ENCODE assay signal across 19 cellular contexts in the genomic region with DNA sequence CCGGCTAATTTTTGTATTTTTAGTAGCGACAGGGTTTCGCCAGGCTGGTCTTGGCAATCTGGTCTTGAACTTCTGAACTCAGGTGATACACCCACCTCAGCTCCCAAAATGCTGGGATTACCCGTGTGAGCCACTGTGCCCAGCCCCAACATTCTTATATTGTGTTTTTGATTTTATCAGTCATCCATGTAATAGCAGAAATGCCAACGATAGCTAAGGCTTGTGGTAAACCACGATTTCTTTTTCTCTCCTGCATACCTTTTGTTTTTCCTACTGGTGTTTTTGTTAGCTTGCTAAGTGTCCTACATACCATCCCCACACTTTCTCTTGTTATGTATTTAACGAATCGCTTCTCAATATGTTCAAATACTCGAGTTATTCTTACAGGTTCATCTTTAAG. TPM values are rescaled to one million over a fixed set of nuclear protein-coding genes. Genes with fewer than 3 reads are reported as not detected.
DNase-seq lines count a peak whose midpoint lies in the region; ATAC-seq and TF ChIP-seq lines count a peak whose summit lies in the region.
"Had no signal": no experiment of that assay in that cellular context is flagged by ENCODE, and none has a peak within 500 bp of the region (broad histone marks: within the 10 kb centered on the region; RNA-seq: fewer than 3 reads in every experiment).

No MANE protein-coding gene starts in this region.

- H3K9me2 ChIP-seq in Karpas-422 (replicated peaks; ENCODE audit: insufficient read depth, low read length) = no peaks in the 10 kb centered on the region

- H3T11ph ChIP-seq in H9 (ENCODE audit: low read length) = no peak overlapping the region

- no peak overlapping the region for H3K14ac ChIP-seq in H9 (ENCODE audit: insufficient read depth, low read length)

- H3K4ac ChIP-seq in H9 (ENCODE audit: low read depth, low read length) = no peak overlapping the region

- H3K4me3 Mint-ChIP-seq in H9 = no peak overlapping the region; a peak in 1 of 5 replicates
- no peak overlapping the region for H3K4me3 Mint-ChIP-seq in T-helper 17 cell
- H3K4me3 Mint-ChIP-seq: IgD-negative memory B cell had no signal

- H2BK5ac ChIP-seq in H9 (ENCODE audit: insufficient read length, low read length) = no peak overlapping the region

- TF ChIP-seq CTCF in H9 (conservative IDR thresholded peaks at IDR 0.05) = no peak

- H3K79me2 ChIP-seq in H9 (ENCODE audit: insufficient read depth, low read length) = peaks cover 15% of the 10 kb centered on the region
- H3K79me2 ChIP-seq in Karpas-422 (ENCODE audit: low read length) = no peaks in the 10 kb centered on the region

- DNase-seq in H9 (no peak), T-helper 17 cell (no peak), Karpas-422 (no peak), mesenteric fat pad (ENCODE audit: low spot score) (no peak)
- DNase-seq in stimulated activated naive CD4-positive, alpha-beta T cell (lab: John Stamatoyannopoulos, UW) = no peak
- DNase-seq: activated CD4-positive, alpha-beta T cell treated with anti-CD3 and anti-CD28 coated beads, Interleukin-2, amount 50 U/mL, for 1 hour; activated naive CD4-positive, alpha-beta T cell; BE2C; body of pancreas; left ventricle myocardium superior; NCI-H187; stimulated activated CD4-positive, alpha-beta T cell treated with anti-CD3 and anti-CD28 coated beads, Interleukin-1b, Interleukin-23, amount 100 ng/mL, for 48 hours; SW 1271 had no signal

- no peak overlapping the region for H2BK120ac ChIP-seq in H9 (ENCODE audit: low read depth, low read length, poor library complexity, severe bottlenecking)

- H3K79me1 ChIP-seq in H9 (ENCODE audit: insufficient read depth, low read depth, low read length, poor library complexity, severe bottlenecking) = no peaks in the 10 kb centered on the region

- H3K27me3 ChIP-seq in H9 (ENCODE audit: insufficient read depth, low read length) = no peaks in the 10 kb centered on the region
- H3K27me3 ChIP-seq in iPS-18a (ENCODE audit: control insufficient read depth, insufficient read depth, low read length) = no peaks in the 10 kb centered on the region
- H3K27me3 ChIP-seq in stomach smooth muscle (ENCODE audit: control insufficient read depth in 1 of 2, insufficient read depth in 2 of 2, low read length in 2 of 2) = no peaks in the 10 kb centered on the region
- 0 out of 2 replicates have a peak, but pooled peaks cover 2% of the 10 kb centered on the region for H3K27me3 ChIP-seq in Karpas-422 (ENCODE audit: low read length)
- H3K27me3 ChIP-seq: BE2C, body of pancreas, gastroesophageal sphincter had no signal

- H3K23me2 ChIP-seq in H9 (ENCODE audit: insufficient read length, low read depth, low read length, poor library complexity, severe bottlenecking) = no peaks in the 10 kb centered on the region

- ATAC-seq in T-helper 17 cell (no peak), HG03378 (IDR thresholded peaks at IDR 0.05; ENCODE audit: unreplicated experiment) (no peak)
- ATAC-seq: body of pancreas, gastroesophageal sphincter, left ventricle myocardium superior, sciatic nerve had no signal

- peaks cover 2 to 12% (median 7%) of the 10 kb centered on the region in 3 experiments; a peak in 4 of 7 replicates for H3K36me3 Mint-ChIP-seq in H9 (ENCODE audit: insufficient read depth in 1 of 3, low read depth in 3 of 3)
- peaks cover 3% of the 10 kb centered on the region for H3K36me3 Mint-ChIP-seq in T-helper 17 cell (ENCODE audit: low read depth)
- H3K36me3 Mint-ChIP-seq: IgD-negative memory B cell had no signal

- no peak overlapping the region for H2BK20ac ChIP-seq in H9 (ENCODE audit: low read depth, low read length, poor library complexity, severe bottlenecking)

- WGBS in H9 (ENCODE audit: extremely low coverage, insufficient read length, low lambda C conversion rate) = no CpG with 5 or more reads among the region's 9 CpGs

- no peak overlapping the region for H3K18ac ChIP-seq in H9 (ENCODE audit: insufficient read length, low read depth, low read length)

- peaks cover 19% of the 10 kb centered on the region; the same call in 1 of the 2 replicates for H3K4me1 ChIP-seq in H9 (ENCODE audit: insufficient read depth, low read length)
- peaks cover 40% of the 10 kb centered on the region for H3K4me1 ChIP-seq in iPS-18a (ENCODE audit: control insufficient read depth, low read depth, low read length)
- H3K4me1 ChIP-seq in stomach smooth muscle (ENCODE audit: control insufficient read depth, insufficient read depth, low read length) = peaks cover 45% of the 10 kb centered on the region
- no peaks in the 10 kb centered on the region for H3K4me1 ChIP-seq in Karpas-422 (ENCODE audit: low read length)
- H3K4me1 ChIP-seq: BE2C had no signal

- H3K27me3 Mint-ChIP-seq in H9 (ENCODE audit: low read depth) (no peaks in the 10 kb centered on the region), T-helper 17 cell (no peaks in the 10 kb centered on the region)
- H3K27me3 Mint-ChIP-seq: IgD-negative memory B cell had no signal

- no peak overlapping the region for H2BK12ac ChIP-seq in H9 (ENCODE audit: insufficient read length, low read depth, low read length)

- H2AK5ac ChIP-seq in H9 (ENCODE audit: insufficient read length, low read length) = no peak overlapping the region

- H3K27ac ChIP-seq in H9 (ENCODE audit: insufficient read length, low read depth, low read length) (peak overlapping the region; percentile 12), iPS-18a (ENCODE audit: low read length) (no peak overlapping the region), stomach smooth muscle (ENCODE audit: low read length) (peak overlapping the region; percentile 1), Karpas-422 (ENCODE audit: low read length) (no peak overlapping the region)
- H3K27ac ChIP-seq: body of pancreas had no signal

- no peak overlapping the region for H3K23ac ChIP-seq in H9 (ENCODE audit: insufficient read length, low read depth, low read length)

- H3K56ac ChIP-seq in H9 (ENCODE audit: insufficient read length, low read depth, low read length) = no peak overlapping the region

- H3K36me3 ChIP-seq in iPS-18a (ENCODE audit: control insufficient read depth, low read depth, low read length) (no peaks in the 10 kb centered on the region), stomach smooth muscle (ENCODE audit: control insufficient read depth in 2 of 2, insufficient read depth in 2 of 2, low read length in 2 of 2) (no peaks in the 10 kb centered on the region), Karpas-422 (ENCODE audit: insufficient read depth, low read length) (no peaks in the 10 kb centered on the region)
- H3K36me3 ChIP-seq: BE2C, gastroesophageal sphincter had no signal

- no peak overlapping the region for H4K5ac ChIP-seq in H9 (ENCODE audit: insufficient read length, low read depth, low read length)

- H3K27ac Mint-ChIP-seq in H9 (peak overlapping the region; percentile 45 to 80 (median 74); a peak in 6 of 7 replicates), T-helper 17 cell (peak overlapping the region; percentile 88)
- H3K27ac Mint-ChIP-seq: IgD-negative memory B cell had no signal

- H4K20me1 ChIP-seq in H9 (ENCODE audit: control insufficient read depth, insufficient read depth, insufficient read length) (no peaks in the 10 kb centered on the region), Karpas-422 (ENCODE audit: insufficient read depth, low read depth, low read length) (no peaks in the 10 kb centered on the region)

- H3K4me1 Mint-ChIP-seq in H9 (peaks cover 62 to 76% of the 10 kb centered on the region in 2 experiments), T-helper 17 cell (peaks cover 54% of the 10 kb centered on the region)

- H2BK15ac ChIP-seq in H9 (ENCODE audit: low read depth, low read length) = no peak overlapping the region

- no peak overlapping the region for H4K8ac ChIP-seq in H9 (replicated peaks; ENCODE audit: insufficient read length, low read depth, low read length)

- H3K4me2 ChIP-seq in H9 (ENCODE audit: insufficient read depth, insufficient read length, low read length) (peak overlapping the region; percentile 14), Karpas-422 (ENCODE audit: low read depth, low read length, poor library complexity, severe bottlenecking) (no peak overlapping the region)

- H3K9me3 Mint-ChIP-seq in H9 = no peaks in the 10 kb centered on the region
- H3K9me3 Mint-ChIP-seq: IgD-negative memory B cell had no signal

- H3K9ac ChIP-seq in H9 (ENCODE audit: extremely low read depth, insufficient read length, low read length) = no peak overlapping the region
- no peak overlapping the region for H3K9ac ChIP-seq in iPS-18a (ENCODE audit: low read length)
- H3K9ac ChIP-seq in stomach smooth muscle (ENCODE audit: low read length in 2 of 2) = no peak overlapping the region
- no peak overlapping the region for H3K9ac ChIP-seq in Karpas-422 (ENCODE audit: low read length)

- H3K9me3 ChIP-seq in H9 (ENCODE audit: control insufficient read depth, low read depth, low read length) (no peaks in the 10 kb centered on the region), T-helper 17 cell (ENCODE audit: control insufficient read depth, low read length, poor library complexity, severe bottlenecking) (no peaks in the 10 kb centered on the region), iPS-18a (ENCODE audit: control insufficient read depth, low read depth, low read length) (no peaks in the 10 kb centered on the region), stomach smooth muscle (ENCODE audit: control insufficient read depth in 2 of 2, low read length in 2 of 2) (no peaks in the 10 kb centered on the region), Karpas-422 (ENCODE audit: low read length) (no peaks in the 10 kb centered on the region)
- H3K9me3 ChIP-seq: BE2C, body of pancreas, gastroesophageal sphincter had no signal

- H2AFZ ChIP-seq in H9 (ENCODE audit: low read length) (no peak overlapping the region), Karpas-422 (ENCODE audit: low read length) (no peak overlapping the region)

- peak overlapping the region; percentile 15 for H3K4me3 ChIP-seq in iPS-18a (ENCODE audit: low read length)
- H3K4me3 ChIP-seq in stomach smooth muscle (ENCODE audit: low read length in 2 of 2) = no peak overlapping the region
- H3K4me3 ChIP-seq in Karpas-422 (ENCODE audit: low read length) = no peak overlapping the region
- H3K4me3 ChIP-seq: body of pancreas, gastroesophageal sphincter had no signal

- H4K91ac ChIP-seq in H9 (ENCODE audit: insufficient read length, low read depth, low read length) = no peak overlapping the region

RNA-seq across cellular contexts. Expression of a gene that starts 12.1 kb away (rescaled TPM):
- total RNA-seq in H9 (2021) (128 and 131 TPM in 2 replicates), T-helper 17 cell (10 to 100 TPM; 66.1 to 66.3 TPM), mesenteric fat pad (67.4 TPM)
- total RNA-seq in Karpas-422 (2014; rRNA removed; shearing (Covaris generic); ENCODE audit: low replicate concordance) = not detected in 2 replicates

Comparison
In these comparisons a context has a peak if more than half of its experiments do, and no peak if none do; other contexts are left out.
1. H3K27ac ChIP-seq: peak in H9 (single experiment) and stomach smooth muscle (single experiment); none in iPS-18a (single experiment) and Karpas-422 (single experiment).
2. RNA of a gene that starts 12.1 kb away (total RNA-seq): 128 to 131 TPM in H9, 67.4 TPM in mesenteric fat pad (single experiment) and 66.1 to 66.3 TPM in T-helper 17 cell; not detected in Karpas-422; every median in the first group is over 10 times any median in the second.